ENCODE assay signal across 10 cellular contexts in genomic region chr22:23888615-23889401, GRCh38. TPM values are rescaled to one million over a fixed set of nuclear protein-coding genes. Genes with fewer than 3 reads are reported as not detected.
DNase-seq lines count a peak whose midpoint lies in the region; ATAC-seq, FAIRE-seq and TF ChIP-seq lines count a peak whose summit lies in the region.
"Had no signal": no experiment of that assay in that cellular context is flagged by ENCODE, and none has a peak within 500 bp of the region (broad histone marks: within the 10 kb centered on the region; RNA-seq: fewer than 3 reads in every experiment).

No MANE protein-coding gene starts in this region.

- TF ChIP-seq RAD21 in A549 (conservative IDR thresholded peaks at IDR 0.05 in 1 of 2, IDR thresholded peaks at IDR 0.05 in 1 of 2) = peak; percentile 52 to 57; a peak in 4 of 5 replicates

- H4K20me1 ChIP-seq in astrocyte (ENCODE audit: insufficient read depth, low read length) = no peaks in the 10 kb centered on the region

- POLR2A ChIA-PET in A549 (lab: Yijun Ruan, JAX) = interaction anchor here (0.6 to 1.0 kb wide), 3 partner anchors 31 to 67 kb away, joined by 3 to 8 read pairs (median 4); partner anchors contain the start of gene SLC2A11

- DNase-seq in A549 (ENCODE audit: low read depth in 1 of 2, low spot score in 1 of 2) (peak; percentile 15 to 39), HFF-Myc (ENCODE audit: extremely low read depth, low read depth) (no peak), astrocyte (ENCODE audit: low read depth) (no peak), inferior parietal cortex (ENCODE audit: extremely low spot score) (peak; percentile 43), mucosa of descending colon (no peak), NCI-H2227 treated with DMSO at 0.1 percent for 48 hours (lab: John Stamatoyannopoulos, UW) (no peak)
- DNase-seq: DMS79 treated with DMSO at 0.1 percent for 48 hours had no signal

- CTCF ChIA-PET in A549 (lab: Yijun Ruan, JAX) = interaction anchor here (0.7 to 2.0 kb wide), 9 partner anchors 10 to 68 kb away, joined by 3 to 10 read pairs (median 4); partner anchors contain the start of gene SLC2A11

- H3K9ac ChIP-seq in astrocyte (ENCODE audit: low read length) = peak overlapping the region; percentile 58

- H3K9me3 ChIP-seq in A549 (no peaks in the 10 kb centered on the region), astrocyte (ENCODE audit: insufficient read depth, low read depth, low read length) (no peaks in the 10 kb centered on the region), mucosa of descending colon (no peaks in the 10 kb centered on the region)

- H3K27me3 Mint-ChIP-seq in astrocyte (ENCODE audit: low read depth, unreplicated experiment) = peaks cover 2% of the 10 kb centered on the region

- peaks cover 1% of the 10 kb centered on the region for H3K36me3 Mint-ChIP-seq in astrocyte (ENCODE audit: low read depth, unreplicated experiment)

- H3K4me3 ChIP-seq in A549 (no peak overlapping the region), HFF-Myc (replicated peaks; ENCODE audit: low read depth, low read length) (no peak overlapping the region), astrocyte (ENCODE audit: insufficient read depth, low read depth, low read length) (no peak overlapping the region), mucosa of descending colon (no peak overlapping the region)

- no peak for TF ChIP-seq EP300 in A549 (IDR thresholded peaks at IDR 0.05)

- H3K27ac ChIP-seq in A549 (peak overlapping the region; percentile 59 to 86), astrocyte (ENCODE audit: low read depth, low read length) (peak overlapping the region; percentile 66)

- no peaks in the 10 kb centered on the region for H3K27me3 ChIP-seq in astrocyte (ENCODE audit: insufficient read depth, low read length)

- H3K4me2 ChIP-seq in A549 = peak overlapping the region; percentile 24
- H3K4me2 ChIP-seq in astrocyte (ENCODE audit: low read length) = peak overlapping the region; percentile 24

- H2AFZ ChIP-seq in astrocyte (ENCODE audit: low read depth, low read length) = peak overlapping the region; percentile 43

- WGBS in A549 (ENCODE audit: missing lambda C conversion rate) = 52% methylated on average over 5 of the region's 11 CpGs

- TF ChIP-seq CTCF in A549 (IDR thresholded peaks at IDR 0.05) (no peak; the same call in 2 of the 3 replicates), HFF-Myc (IDR thresholded peaks at IDR 0.05; ENCODE audit: low read depth, low read length, missing control alignments) (peak; percentile 15), astrocyte (IDR thresholded peaks at IDR 0.05; ENCODE audit: insufficient read depth, low read depth, low read length) (peak; percentile 6), mucosa of descending colon (IDR thresholded peaks at IDR 0.05) (no peak)

- peaks cover 14% of the 10 kb centered on the region for H3K4me1 Mint-ChIP-seq in astrocyte (ENCODE audit: low read depth, unreplicated experiment)

- FAIRE-seq in A549 (lab: Jason Lieb, UNC) = no peak
- peak; percentile 43 for FAIRE-seq in astrocyte (lab: Jason Lieb, UNC)

- H3K79me2 ChIP-seq in astrocyte (ENCODE audit: insufficient read depth, low read length) = no peaks in the 10 kb centered on the region

- no peak for TF ChIP-seq POLR2A in A549 (IDR thresholded peaks at IDR 0.05; ENCODE audit: low read length)

- ATAC-seq in A549 = peak; percentile 66 to 77; a peak in 5 of 6 replicates
- ATAC-seq in mucosa of descending colon = no peak
- no peak for ATAC-seq in HG02973 (IDR thresholded peaks at IDR 0.05; ENCODE audit: unreplicated experiment)
- no peak for ATAC-seq in GM18502 (IDR thresholded peaks at IDR 0.05; ENCODE audit: poor library complexity, unreplicated experiment)

- no peaks in the 10 kb centered on the region for H3K9me3 Mint-ChIP-seq in astrocyte (ENCODE audit: unreplicated experiment)
- H3K9me3 Mint-ChIP-seq: activated T-helper 1 cell treated with anti-CD3 and anti-CD28 coated beads, Interleukin-12 subunit alpha, Interleukin-12 subunit beta, Interleukin-2, Interleukin-4 antibody, amounts not matched to agents 30 ng/mL and 10 ng/mL and 1 ng/mL, durations not matched to agents 14 hours and 24 hours and 36 hours had no signal

- intact Hi-C loops in mucosa of descending colon (cut with DNase I, micrococcal nuclease) = no loop called here

- peaks cover 21% of the 10 kb centered on the region for H3K4me1 ChIP-seq in A549
- H3K4me1 ChIP-seq in astrocyte (ENCODE audit: insufficient read depth, low read length) = peaks cover 15% of the 10 kb centered on the region
- H3K4me1 ChIP-seq in mucosa of descending colon (ENCODE audit: low read depth) = no peaks in the 10 kb centered on the region

- H3K4me3 Mint-ChIP-seq in astrocyte (ENCODE audit: unreplicated experiment) = peak overlapping the region; percentile 29
- H3K4me3 Mint-ChIP-seq: activated T-helper 1 cell treated with anti-CD3 and anti-CD28 coated beads, Interleukin-12 subunit alpha, Interleukin-12 subunit beta, Interleukin-2, Interleukin-4 antibody, amounts not matched to agents 30 ng/mL and 10 ng/mL and 1 ng/mL, durations not matched to agents 14 hours and 24 hours and 36 hours had no signal

- peak overlapping the region; percentile 94 for H3K27ac Mint-ChIP-seq in astrocyte (ENCODE audit: unreplicated experiment)
- H3K27ac Mint-ChIP-seq: activated T-helper 1 cell treated with anti-CD3 and anti-CD28 coated beads, Interleukin-12 subunit alpha, Interleukin-12 subunit beta, Interleukin-2, Interleukin-4 antibody, amounts not matched to agents 30 ng/mL and 10 ng/mL and 1 ng/mL, durations not matched to agents 14 hours and 24 hours and 36 hours had no signal

- H3K36me3 ChIP-seq in astrocyte (ENCODE audit: insufficient read depth, low read length) = no peaks in the 10 kb centered on the region
- H3K36me3 ChIP-seq in mucosa of descending colon (ENCODE audit: low read depth) = no peaks in the 10 kb centered on the region

TF ChIP-seq in A549, 52 proteins besides CTCF, POLR2A, EP300 and RAD21:
- TF ChIP-seq SMC3 (IDR thresholded peaks at IDR 0.05) = peak; percentile 41; the same call in 2 of the 3 replicates
- no peak for TF ChIP-seq ZSCAN20 (CRISPR knock-in tag; IDR thresholded peaks at IDR 0.05)

RNA-seq across cellular contexts. Expression of gene MIF, which starts 5.4 kb away (rescaled TPM):
- 173 and 197 TPM in 2 replicates for polyA plus RNA-seq in A549 (2011; rRNA removed)
- polyA plus RNA-seq in A549 (2012; cell fraction: cytosol; rRNA removed) = 1,143 and 1,530 TPM in 2 replicates
- 593 and 1,308 TPM in 2 replicates for polyA plus RNA-seq in A549 (2012; cell fraction: nucleus; rRNA removed)
- 752 to 794 TPM (median 776 TPM) in 3 replicates for polyA plus RNA-seq in A549 (2017; fragmentation: RNase III; extraction: RNeasy Plus Mini Kit Qiagen cat#74134 plus additional on column Dnase treatment)
- 47.5 and 66.5 TPM in 2 replicates for polyA minus RNA-seq in A549 (2011; rRNA and poly(A)+ RNA removed)
- total RNA-seq in astrocyte = 906 and 942 TPM in 2 replicates
- total RNA-seq in mucosa of descending colon = 100 to 1,000 TPM; 142 to 414 (median 209) TPM

RNA-seq across cellular contexts. Expression of gene SLC2A11, which starts 31.1 kb away (rescaled TPM):
- polyA plus RNA-seq in A549 (2011; rRNA removed) (5.6 and 6.9 TPM in 2 replicates), A549 (2017; fragmentation: RNase III; extraction: RNeasy Plus Mini Kit Qiagen cat#74134 plus additional on column Dnase treatment) (9.5 to 12.4 TPM (median 12.4 TPM) in 3 replicates)
- 8.1 and 8.9 TPM in 2 replicates for polyA plus RNA-seq in A549 (2012; cell fraction: cytosol; rRNA removed)
- polyA plus RNA-seq in A549 (2012; cell fraction: nucleus; rRNA removed) = 18.4 and 18.6 TPM in 2 replicates
- polyA minus RNA-seq in A549 (2011; rRNA and poly(A)+ RNA removed) = 7.8 and 12.7 TPM in 2 replicates
- total RNA-seq in astrocyte (19.1 and 19.6 TPM in 2 replicates), mucosa of descending colon (10 to 100 TPM; 11.5 to 14.7 (median 12.5) TPM)

RNA-seq across cellular contexts. Expression of gene DERL3, which starts 50.0 kb away (rescaled TPM):
- polyA plus RNA-seq in A549 (2011; rRNA removed) (0.08 and 0.34 TPM in 2 replicates), A549 (2017; fragmentation: RNase III; extraction: RNeasy Plus Mini Kit Qiagen cat#74134 plus additional on column Dnase treatment) (0.18 to 0.40 TPM (median 0.34 TPM) in 3 replicates)
- polyA plus RNA-seq in A549 (2012; cell fraction: cytosol; rRNA removed) = 0.39 and 0.44 TPM in 2 replicates
- polyA plus RNA-seq in A549 (2012; cell fraction: nucleus; rRNA removed) = 1.3 and 1.5 TPM in 2 replicates
- polyA minus RNA-seq in A549 (2011; rRNA and poly(A)+ RNA removed) = 0.05 and 0.41 TPM in 2 replicates
- total RNA-seq in astrocyte (0.70 and 0.82 TPM in 2 replicates), mucosa of descending colon (10 to 100 TPM in 1 of 3 donors, 1 to 10 TPM in 2; 4.4 to 18.8 (median 7.9) TPM)

Comparison
In these comparisons a context has a peak if more than half of its experiments do, and no peak if none do; other contexts are left out.
1. ATAC-seq: peak in A549 (2 of 2); none in mucosa of descending colon (single experiment), HG02973 (single experiment) and GM18502 (single experiment).
2. DNase-seq: peak in A549 (2 of 2) and inferior parietal cortex (single experiment); none in HFF-Myc (single experiment), astrocyte (single experiment), mucosa of descending colon (0 of 3) and NCI-H2227 treated with DMSO at 0.1 percent for 48 hours (single experiment).
3. CTCF ChIP-seq: peak in HFF-Myc (single experiment) and astrocyte (single experiment); none in A549 (single experiment) and mucosa of descending colon (single experiment).